ENCODE assay signal across 8 cellular contexts in the genomic region with DNA sequence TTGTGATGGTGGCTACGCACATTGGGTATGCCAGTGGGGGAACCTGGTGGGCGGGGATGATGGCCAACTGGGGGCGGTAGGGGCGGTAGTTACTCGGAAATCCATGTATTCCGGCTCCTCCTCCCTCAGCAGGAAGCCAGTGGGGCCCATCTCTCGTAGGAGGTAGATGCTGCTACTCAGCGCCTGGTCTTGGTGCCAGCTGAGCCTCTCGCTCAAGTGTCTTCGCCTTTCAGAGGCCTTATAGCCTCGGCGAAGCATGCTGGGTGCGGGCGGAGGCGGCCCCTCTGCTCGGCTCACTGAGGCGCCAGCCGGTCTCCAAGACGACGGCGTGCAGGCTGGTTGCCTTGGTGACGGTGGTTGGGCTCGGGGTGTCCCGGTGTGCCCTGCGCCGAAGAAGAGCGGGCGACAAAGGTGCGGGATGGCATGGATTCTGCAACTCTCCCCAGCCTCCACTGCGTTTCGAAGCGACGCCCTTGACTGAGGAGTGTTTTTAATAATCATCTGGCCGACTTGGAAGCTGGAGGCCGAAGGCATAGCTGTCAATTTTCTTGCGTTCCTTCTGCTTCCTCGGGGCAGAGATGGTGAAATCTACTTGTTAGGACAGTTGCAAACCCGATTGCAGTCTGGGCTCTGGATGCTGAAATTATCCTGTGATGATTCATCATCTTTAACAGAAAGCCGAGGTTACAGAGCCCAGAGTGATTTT. TPM values are rescaled to one million over a fixed set of nuclear protein-coding genes. Genes with fewer than 3 reads are reported as not detected.
DNase-seq lines count a peak whose midpoint lies in the region; ATAC-seq and TF ChIP-seq lines count a peak whose summit lies in the region.

A gene with protein sequence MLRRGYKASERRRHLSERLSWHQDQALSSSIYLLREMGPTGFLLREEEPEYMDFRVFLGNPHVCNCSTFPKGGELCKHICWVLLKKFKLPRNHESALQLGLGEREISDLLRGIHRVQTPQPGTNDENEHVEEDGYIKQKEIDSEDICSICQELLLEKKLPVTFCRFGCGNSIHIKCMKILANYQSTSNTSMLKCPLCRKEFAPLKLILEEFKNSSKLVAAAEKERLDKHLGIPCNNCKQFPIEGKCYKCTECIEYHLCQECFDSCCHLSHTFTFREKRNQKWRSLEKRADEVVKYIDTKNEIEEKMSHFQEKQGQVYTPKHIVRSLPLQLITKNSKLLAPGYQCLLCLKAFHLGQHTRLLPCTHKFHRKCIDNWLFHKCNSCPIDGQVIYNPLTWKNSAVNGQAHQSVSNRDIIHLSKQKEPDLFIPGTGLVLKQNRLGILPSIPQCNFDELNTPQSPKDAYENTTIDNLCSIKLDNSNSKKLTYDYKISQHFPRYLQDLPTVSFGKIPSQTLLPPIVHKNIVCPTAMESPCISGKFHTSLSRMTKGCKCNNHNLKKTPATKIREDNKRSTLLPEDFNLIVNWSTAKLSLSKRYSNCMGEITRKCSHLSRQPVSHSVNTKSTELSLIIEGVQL (minus strand): TSS at position 298 of the 706 bp plus-strand sequence. CDS start 40 bp downstream, at position 258.

- H3K4me1 ChIP-seq in IMR-90 (ENCODE audit: control insufficient read depth, insufficient read depth, low read length) (peaks cover 3% of the 10 kb centered on the region; the same call in 1 of the 2 replicates), colonic mucosa (no peaks in the 10 kb centered on the region), smooth muscle cell (ENCODE audit: low read depth) (peaks cover 7% of the 10 kb centered on the region)

- peak within 1 kb of the TSS; percentile 95 to 96 for H3K4me3 Mint-ChIP-seq in CD14-positive monocyte

- peak within 1 kb of the TSS; percentile 65; the same call in 1 of the 2 replicates for H3K56ac ChIP-seq in IMR-90 (ENCODE audit: extremely low read depth, insufficient read depth, low read length)

- H3K27me3 ChIP-seq in IMR-90 (ENCODE audit: control insufficient read depth, insufficient read depth, low read length) (no peaks in the 10 kb centered on the region), colonic mucosa (no peaks in the 10 kb centered on the region), smooth muscle cell (ENCODE audit: low read depth) (no peaks in the 10 kb centered on the region)

- POLR2A ChIA-PET in IMR-90 (lab: Charles Lee; ENCODE audit: unreplicated experiment): interaction anchor here (0.6 kb wide), 2 partner anchors 180 to 273 kb away, joined by 4 to 9 read pairs; no protein-coding TSS in a partner anchor

- H2AK5ac ChIP-seq in IMR-90 (ENCODE audit: low read depth, low read length): no peak within 1 kb of the TSS

- peak within 1 kb of the TSS; percentile 20 to 72; a peak in 2 of 4 replicates for H4K8ac ChIP-seq in IMR-90 (ENCODE audit: low read depth in 2 of 2, low read length in 2 of 2)

- peak within 1 kb of the TSS; percentile 69 for H3K4me3 ChIP-seq in IMR-90 (ENCODE audit: insufficient read depth, low read depth, low read length)
- peak within 1 kb of the TSS; percentile 9 for H3K4me3 ChIP-seq in colonic mucosa
- peak within 1 kb of the TSS; percentile 49 for H3K4me3 ChIP-seq in smooth muscle cell

- DNase-seq in CD14-positive monocyte (ENCODE audit: low spot score) (peak; percentile 78), IMR-90 (peak; percentile 88), SK-MEL-5 (ENCODE audit: low read depth, low spot score) (peak; percentile 1), colonic mucosa (peak; percentile 20), kidney glomerular epithelial cell (lab: John Stamatoyannopoulos, UW) (peak; percentile 67), smooth muscle cell (lab: John Stamatoyannopoulos, UW; ENCODE audit: unreplicated experiment) (peak; percentile 35), HT-29 (ENCODE audit: low spot score) (no peak)

- H4K5ac ChIP-seq in IMR-90 (ENCODE audit: low read depth, low read length): peak within 1 kb of the TSS; percentile 5; the same call in 1 of the 2 replicates

- H3K4me2 ChIP-seq in IMR-90 (ENCODE audit: low read depth, low read length) (peak within 1 kb of the TSS; percentile 87), smooth muscle cell (peak within 1 kb of the TSS; percentile 88)

- no peaks in the 10 kb centered on the region; the same call in 1 of the 2 replicates for H3K9me1 ChIP-seq in IMR-90 (ENCODE audit: insufficient read depth, low read length)

- peak within 1 kb of the TSS; percentile 49; the same call in 1 of the 2 replicates for H3K14ac ChIP-seq in IMR-90 (replicated peaks; ENCODE audit: low read depth, low read length)

- H3K9me3 ChIP-seq in IMR-90 (ENCODE audit: control insufficient read depth, insufficient read depth, low read length) (no peaks in the 10 kb centered on the region), colonic mucosa (no peaks in the 10 kb centered on the region), smooth muscle cell (replicated peaks; ENCODE audit: low read depth) (no peaks in the 10 kb centered on the region)

- H3K9ac ChIP-seq in IMR-90 (ENCODE audit: low read depth, low read length): peak within 1 kb of the TSS; percentile 62
- no peak within 1 kb of the TSS for H3K9ac ChIP-seq in colonic mucosa (ENCODE audit: low read depth in 2 of 2, low read length in 2 of 2)
- H3K9ac ChIP-seq in smooth muscle cell (ENCODE audit: low read depth): peak within 1 kb of the TSS; percentile 14

- 4% methylated on average over 14 of the region's 39 CpGs; no CpG with 5 or more reads in 1 of the 2 experiments for WGBS in IMR-90 (ENCODE audit: extremely low coverage in 2 of 2, insufficient read length in 1 of 2), 2 experiments
- WGBS in smooth muscle cell (ENCODE audit: low lambda C conversion rate): 1% methylated on average over 39 of the region's 39 CpGs

- 0 out of 2 replicates have a peak within 1 kb of the TSS, but pooled peaks have one; percentile 14 for H4K91ac ChIP-seq in IMR-90 (ENCODE audit: insufficient read depth, low read depth, low read length)

- H2BK20ac ChIP-seq in IMR-90 (ENCODE audit: low read depth, low read length): peak within 1 kb of the TSS; percentile 52; the same call in 1 of the 2 replicates

- no peak for TF ChIP-seq CTCF in CD14-positive monocyte (IDR thresholded peaks at IDR 0.05)
- TF ChIP-seq CTCF in IMR-90 (conservative IDR thresholded peaks at IDR 0.05; ENCODE audit: low read depth, low read length): no peak
- no peak for TF ChIP-seq CTCF in colonic mucosa (IDR thresholded peaks at IDR 0.05)
- no peak for TF ChIP-seq CTCF in smooth muscle cell (IDR thresholded peaks at IDR 0.05; ENCODE audit: borderline replicate concordance, insufficient read depth, poor library complexity, severe bottlenecking)

- peaks cover 7% of the 10 kb centered on the region for H3F3A ChIP-seq in smooth muscle cell (ENCODE audit: low read depth)

- CTCF ChIA-PET in IMR-90 (lab: Yijun Ruan, JAX): interaction anchor here (0.7 kb wide), 1 partner anchor 14 kb away, joined by 4 read pairs; no protein-coding TSS in a partner anchor

- ATAC-seq in GM21360 (IDR thresholded peaks at IDR 0.05; ENCODE audit: unreplicated experiment) (peak; percentile 90), IMR-90 (ENCODE audit: low read depth) (peak; percentile 88)

- peak within 1 kb of the TSS; percentile 61 for H3K4ac ChIP-seq in IMR-90 (ENCODE audit: low read depth, low read length)

- TF ChIP-seq RAD21 in IMR-90 (IDR thresholded peaks at IDR 0.05; ENCODE audit: low read length): no peak

- H4K20me1 ChIP-seq in IMR-90 (ENCODE audit: insufficient read depth, low read length) (no peaks in the 10 kb centered on the region), smooth muscle cell (ENCODE audit: low read depth) (no peaks in the 10 kb centered on the region)

- no peaks in the 10 kb centered on the region for H3K36me3 ChIP-seq in IMR-90 (ENCODE audit: control insufficient read depth, insufficient read depth, low read length)
- no peaks in the 10 kb centered on the region for H3K36me3 ChIP-seq in colonic mucosa
- no peaks in the 10 kb centered on the region for H3K36me3 ChIP-seq in smooth muscle cell (ENCODE audit: low read depth)

- H3K27ac ChIP-seq in IMR-90 (ENCODE audit: insufficient read depth, low read length) (peak within 1 kb of the TSS; percentile 65), colonic mucosa (no peak within 1 kb of the TSS), smooth muscle cell (ENCODE audit: low read depth) (peak within 1 kb of the TSS; percentile 72)

- H3K4me1 Mint-ChIP-seq in CD14-positive monocyte: peaks cover 29% of the 10 kb centered on the region

- no peaks in the 10 kb centered on the region for H3K79me2 ChIP-seq in smooth muscle cell (ENCODE audit: low read depth)

- in situ Hi-C loops in IMR-90 (cut with MboI; ENCODE audit: low sequenced_read_pairs) (loop anchor here (25.0 kb wide), 1 partner anchor 337 kb away; no protein-coding TSS in a partner anchor), SK-MEL-5 (cut with HindIII; ENCODE audit: low pct_unique_long_range_greater_than_20kb, low sequenced_read_pairs) (no loop called here)

- H3K79me1 ChIP-seq in IMR-90 (ENCODE audit: low read depth in 1 of 2, low read length in 2 of 2): no peaks in the 10 kb centered on the region

- H2BK5ac ChIP-seq in IMR-90 (ENCODE audit: low read depth, low read length, poor library complexity, severe bottlenecking): peak within 1 kb of the TSS; percentile 73

- H3K18ac ChIP-seq in IMR-90 (ENCODE audit: low read depth, low read length): peak within 1 kb of the TSS; percentile 50

- peaks cover 0 to 4% (median 2%) of the 10 kb centered on the region in 7 donors for H3K9me3 Mint-ChIP-seq in CD14-positive monocyte

- intact Hi-C loops in CD14-positive monocyte (cut with micrococcal nuclease): no loop called here
- intact Hi-C loops in IMR-90 (cut with micrococcal nuclease): loop anchor here (2.0 kb wide), 1 partner anchor 154 kb away; a partner anchor contains a TSS
- intact Hi-C loops in colonic mucosa (cut with DNase I): no loop called here

- no TSS peak for BruUV-seq in IMR-90 (replicated peaks; lab: Mats Ljungman, UMichigan)

- H2AFZ ChIP-seq in IMR-90 (replicated peaks; ENCODE audit: low read length, poor library complexity): peak within 1 kb of the TSS; percentile 96
- peak within 1 kb of the TSS; percentile 94 for H2AFZ ChIP-seq in smooth muscle cell (ENCODE audit: low read depth)

- H3K27me3 Mint-ChIP-seq in CD14-positive monocyte (ENCODE audit: low read depth in 3 of 3): no peaks in the 10 kb centered on the region

- H2AK9ac ChIP-seq in IMR-90 (replicated peaks; ENCODE audit: low read depth, low read length, poor library complexity): peak within 1 kb of the TSS; percentile 46

- no peaks in the 10 kb centered on the region for H3K36me3 Mint-ChIP-seq in CD14-positive monocyte

- peak within 1 kb of the TSS; percentile 51; the same call in 1 of the 2 replicates for H3K23ac ChIP-seq in IMR-90 (ENCODE audit: low read depth, low read length)

- dilution Hi-C loops in IMR-90 (cut with HindIII; ENCODE audit: low sequenced_read_pairs, unreplicated experiment): no loop called here

- peak within 1 kb of the TSS; percentile 91 to 96 (median 96) for H3K27ac Mint-ChIP-seq in CD14-positive monocyte

- TF ChIP-seq POLR2A in IMR-90 (IDR thresholded peaks at IDR 0.05; ENCODE audit: low read depth, low read length): 0 out of 2 replicates have a peak, but pooled peaks have one; percentile 53

- peak within 1 kb of the TSS; percentile 61 for H2BK120ac ChIP-seq in IMR-90 (ENCODE audit: low read depth, low read length)

- H2BK15ac ChIP-seq in IMR-90 (ENCODE audit: low read depth, low read length): peak within 1 kb of the TSS; percentile 56; the same call in 1 of the 3 replicates

RNA-seq across cellular contexts. Expression of the gene that starts here (rescaled TPM):
- polyA plus RNA-seq in CD14-positive monocyte (under 1 TPM in 1 of 2 donors, not detected in 1; 0.47 TPM), IMR-90 (2012; rRNA removed) (0.09 TPM in 1 of 2 replicates, not detected in the other), smooth muscle cell (not detected in 2 replicates)
- total RNA-seq in IMR-90 (2012; rRNA removed) (0.28 TPM in 1 of 2 replicates, not detected in the other), colonic mucosa (not detected), smooth muscle cell (not detected in 2 replicates)
- polyA plus RNA-seq in IMR-90 (2012; cell fraction: cytosol; rRNA removed): not detected in 2 replicates
- 0.05 TPM in 1 of 2 replicates, not detected in the other for polyA plus RNA-seq in IMR-90 (2012; cell fraction: nucleus; rRNA removed; ENCODE audit: low replicate concordance)
- total RNA-seq in SK-MEL-5 (2014; rRNA removed; shearing (Covaris generic)): not detected in 2 replicates
- not detected in 2 replicates for polyA plus RNA-seq in SK-MEL-5 (2015; cell fraction: cytosol; rRNA removed)
- not detected in 2 replicates for polyA plus RNA-seq in SK-MEL-5 (2015; cell fraction: nucleus; rRNA removed)
- total RNA-seq in HT-29 (2014; rRNA removed; shearing (Covaris generic)): not detected in 2 replicates

Comparison
In these comparisons a context has a peak if more than half of its experiments do, and no peak if none do; other contexts are left out.
1. Peak in DNase-seq in CD14-positive monocyte; RNA of the gene not detected or under 1 TPM.
2. Peak in DNase-seq, ATAC-seq, H3K4me3 ChIP-seq, H3K27ac ChIP-seq, H3K9ac ChIP-seq and H3K4me2 ChIP-seq in IMR-90; RNA of the gene not detected or under 1 TPM.
3. Peak in DNase-seq in SK-MEL-5; RNA of the gene not detected or under 1 TPM.
4. Peak in DNase-seq and H3K4me3 ChIP-seq in colonic mucosa; RNA of the gene not detected or under 1 TPM.
5. Peak in DNase-seq, H3K4me3 ChIP-seq, H3K27ac ChIP-seq, H3K9ac ChIP-seq and H3K4me2 ChIP-seq in smooth muscle cell; RNA of the gene not detected or under 1 TPM.
6. H3K4me3 ChIP-seq: peak in every context shown above with its lines; median percentile 69 in IMR-90; 49 in smooth muscle cell; 9 in colonic mucosa.